Comparison of ENCODE assay signal across 1 cellular context in the genomic region with DNA sequence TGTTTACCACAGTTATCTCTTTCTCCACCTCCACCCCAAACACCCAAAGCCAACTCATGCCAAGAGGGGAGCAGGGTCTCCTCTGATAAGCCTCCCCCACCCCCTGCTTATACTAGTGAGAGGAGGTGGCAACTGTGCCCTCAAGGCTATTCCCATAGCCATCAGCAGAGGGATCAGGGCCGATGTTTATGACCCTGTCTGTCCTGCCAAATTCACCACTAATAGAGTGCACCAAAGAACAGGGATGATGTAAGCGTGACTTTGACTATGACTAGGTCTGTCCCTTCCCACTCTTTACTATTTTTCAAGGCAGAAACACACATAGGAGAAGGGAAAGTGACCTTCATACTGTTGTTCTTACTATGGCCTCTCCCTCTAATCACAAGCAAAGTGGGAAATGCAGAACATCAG.
TF ChIP-seq lines count a peak whose summit lies in the region.

No MANE protein-coding gene starts in this region.

TF ChIP-seq in GM23338, 12 proteins besides CTCF, POLR2A, EP300 and RAD21 (continued from another document):
- TF ChIP-seq, protein P1, sequence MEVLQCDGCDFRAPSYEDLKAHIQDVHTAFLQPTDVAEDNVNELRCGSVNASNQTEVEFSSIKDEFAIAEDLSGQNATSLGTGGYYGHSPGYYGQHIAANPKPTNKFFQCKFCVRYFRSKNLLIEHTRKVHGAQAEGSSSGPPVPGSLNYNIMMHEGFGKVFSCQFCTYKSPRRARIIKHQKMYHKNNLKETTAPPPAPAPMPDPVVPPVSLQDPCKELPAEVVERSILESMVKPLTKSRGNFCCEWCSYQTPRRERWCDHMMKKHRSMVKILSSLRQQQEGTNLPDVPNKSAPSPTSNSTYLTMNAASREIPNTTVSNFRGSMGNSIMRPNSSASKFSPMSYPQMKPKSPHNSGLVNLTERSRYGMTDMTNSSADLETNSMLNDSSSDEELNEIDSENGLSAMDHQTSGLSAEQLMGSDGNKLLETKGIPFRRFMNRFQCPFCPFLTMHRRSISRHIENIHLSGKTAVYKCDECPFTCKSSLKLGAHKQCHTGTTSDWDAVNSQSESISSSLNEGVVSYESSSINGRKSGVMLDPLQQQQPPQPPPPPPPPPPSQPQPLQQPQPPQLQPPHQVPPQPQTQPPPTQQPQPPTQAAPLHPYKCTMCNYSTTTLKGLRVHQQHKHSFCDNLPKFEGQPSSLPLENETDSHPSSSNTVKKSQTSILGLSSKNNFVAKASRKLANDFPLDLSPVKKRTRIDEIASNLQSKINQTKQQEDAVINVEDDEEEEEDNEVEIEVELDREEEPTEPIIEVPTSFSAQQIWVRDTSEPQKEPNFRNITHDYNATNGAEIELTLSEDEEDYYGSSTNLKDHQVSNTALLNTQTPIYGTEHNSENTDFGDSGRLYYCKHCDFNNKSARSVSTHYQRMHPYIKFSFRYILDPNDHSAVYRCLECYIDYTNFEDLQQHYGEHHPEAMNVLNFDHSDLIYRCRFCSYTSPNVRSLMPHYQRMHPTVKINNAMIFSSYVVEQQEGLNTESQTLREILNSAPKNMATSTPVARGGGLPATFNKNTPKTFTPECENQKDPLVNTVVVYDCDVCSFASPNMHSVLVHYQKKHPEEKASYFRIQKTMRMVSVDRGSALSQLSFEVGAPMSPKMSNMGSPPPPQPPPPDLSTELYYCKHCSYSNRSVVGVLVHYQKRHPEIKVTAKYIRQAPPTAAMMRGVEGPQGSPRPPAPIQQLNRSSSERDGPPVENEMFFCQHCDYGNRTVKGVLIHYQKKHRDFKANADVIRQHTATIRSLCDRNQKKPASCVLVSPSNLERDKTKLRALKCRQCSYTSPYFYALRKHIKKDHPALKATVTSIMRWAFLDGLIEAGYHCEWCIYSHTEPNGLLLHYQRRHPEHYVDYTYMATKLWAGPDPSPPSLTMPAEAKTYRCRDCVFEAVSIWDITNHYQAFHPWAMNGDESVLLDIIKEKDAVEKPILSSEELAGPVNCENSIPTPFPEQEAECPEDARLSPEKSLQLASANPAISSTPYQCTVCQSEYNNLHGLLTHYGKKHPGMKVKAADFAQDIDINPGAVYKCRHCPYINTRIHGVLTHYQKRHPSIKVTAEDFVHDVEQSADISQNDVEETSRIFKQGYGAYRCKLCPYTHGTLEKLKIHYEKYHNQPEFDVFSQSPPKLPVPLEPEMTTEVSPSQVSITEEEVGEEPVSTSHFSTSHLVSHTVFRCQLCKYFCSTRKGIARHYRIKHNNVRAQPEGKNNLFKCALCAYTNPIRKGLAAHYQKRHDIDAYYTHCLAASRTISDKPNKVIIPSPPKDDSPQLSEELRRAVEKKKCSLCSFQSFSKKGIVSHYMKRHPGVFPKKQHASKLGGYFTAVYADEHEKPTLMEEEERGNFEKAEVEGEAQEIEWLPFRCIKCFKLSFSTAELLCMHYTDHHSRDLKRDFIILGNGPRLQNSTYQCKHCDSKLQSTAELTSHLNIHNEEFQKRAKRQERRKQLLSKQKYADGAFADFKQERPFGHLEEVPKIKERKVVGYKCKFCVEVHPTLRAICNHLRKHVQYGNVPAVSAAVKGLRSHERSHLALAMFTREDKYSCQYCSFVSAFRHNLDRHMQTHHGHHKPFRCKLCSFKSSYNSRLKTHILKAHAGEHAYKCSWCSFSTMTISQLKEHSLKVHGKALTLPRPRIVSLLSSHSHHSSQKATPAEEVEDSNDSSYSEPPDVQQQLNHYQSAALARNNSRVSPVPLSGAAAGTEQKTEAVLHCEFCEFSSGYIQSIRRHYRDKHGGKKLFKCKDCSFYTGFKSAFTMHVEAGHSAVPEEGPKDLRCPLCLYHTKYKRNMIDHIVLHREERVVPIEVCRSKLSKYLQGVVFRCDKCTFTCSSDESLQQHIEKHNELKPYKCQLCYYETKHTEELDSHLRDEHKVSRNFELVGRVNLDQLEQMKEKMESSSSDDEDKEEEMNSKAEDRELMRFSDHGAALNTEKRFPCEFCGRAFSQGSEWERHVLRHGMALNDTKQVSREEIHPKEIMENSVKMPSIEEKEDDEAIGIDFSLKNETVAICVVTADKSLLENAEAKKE (CRISPR knock-in tag; IDR thresholded peaks at IDR 0.05), result no peak
TF ChIP-seq in GM23338: peak in this region for 0.
